In genomic region chr6:113719056-113719455, GRCh38 we compare ENCODE assay signal across 14 cellular contexts.
DNase-seq lines count a peak whose midpoint lies in the region; ATAC-seq, FAIRE-seq and TF ChIP-seq lines count a peak whose summit lies in the region.
"Had no signal": no experiment of that assay in that cellular context is flagged by ENCODE, and none has a peak within 500 bp of the region (broad histone marks: within the 10 kb centered on the region; RNA-seq: fewer than 3 reads in every experiment).

No MANE protein-coding gene starts in this region.

- H3K9me3 Mint-ChIP-seq in naive thymus-derived CD4-positive, alpha-beta T cell = no peaks in the 10 kb centered on the region
- H3K9me3 Mint-ChIP-seq: CD4-positive, alpha-beta memory T cell had no signal

- H3K36me3 Mint-ChIP-seq in naive thymus-derived CD4-positive, alpha-beta T cell = peaks cover 0 to 4% (median 0%) of the 10 kb centered on the region in 5 donors
- H3K36me3 Mint-ChIP-seq: activated naive CD8-positive, alpha-beta T cell; CD4-positive, alpha-beta memory T cell had no signal

- DNase-seq in Daoy (ENCODE audit: low read depth) (peak; percentile 25), MV-4-11 (lab: John Stamatoyannopoulos, UW) (peak; percentile 53), bronchial epithelial cell (ENCODE audit: low read depth) (peak; percentile 71), NCI-H146 (lab: John Stamatoyannopoulos, UW) (no peak)
- no peak for DNase-seq in naive thymus-derived CD4-positive, alpha-beta T cell
- DNase-seq in activated naive CD4-positive, alpha-beta T cell (lab: John Stamatoyannopoulos, UW) = no peak
- DNase-seq: CD4-positive, alpha-beta memory T cell; lower lobe of right lung; NCI-H187; NCI-H748 treated with DMSO at 0.1 percent for 48 hours; stomach had no signal

- intact Hi-C loops in naive thymus-derived CD4-positive, alpha-beta T cell (cut with micrococcal nuclease) = no loop called here

- no peaks in the 10 kb centered on the region for H3K4me1 ChIP-seq in naive thymus-derived CD4-positive, alpha-beta T cell (ENCODE audit: control insufficient read depth in 2 of 2, insufficient read depth in 2 of 2, low read length in 2 of 2)

- no peak overlapping the region for H3K27ac Mint-ChIP-seq in naive thymus-derived CD4-positive, alpha-beta T cell
- H3K27ac Mint-ChIP-seq: activated naive CD8-positive, alpha-beta T cell; CD4-positive, alpha-beta memory T cell had no signal

- no peak for FAIRE-seq in bronchial epithelial cell (lab: Jason Lieb, UNC)

- H3K4me3 ChIP-seq in bronchial epithelial cell (ENCODE audit: low read depth, low read length) = no peak overlapping the region
- no peak overlapping the region for H3K4me3 ChIP-seq in naive thymus-derived CD4-positive, alpha-beta T cell (ENCODE audit: low read length)
- H3K4me3 ChIP-seq: lower lobe of right lung, stomach had no signal

- no peaks in the 10 kb centered on the region for H3K27me3 ChIP-seq in bronchial epithelial cell (ENCODE audit: control insufficient read depth, insufficient read depth, low read length)
- no peaks in the 10 kb centered on the region for H3K27me3 ChIP-seq in naive thymus-derived CD4-positive, alpha-beta T cell (ENCODE audit: control insufficient read depth in 2 of 2, insufficient read depth in 2 of 2, low read length in 2 of 2)
- H3K27me3 ChIP-seq: stomach had no signal

- H3K27ac ChIP-seq in naive thymus-derived CD4-positive, alpha-beta T cell (ENCODE audit: low read depth, low read length) = no peak overlapping the region
- H3K27ac ChIP-seq: lower lobe of right lung, stomach had no signal

- H3K27me3 Mint-ChIP-seq in naive thymus-derived CD4-positive, alpha-beta T cell = peaks cover 0 to 23% (median 20%) of the 10 kb centered on the region in 5 donors

- no peaks in the 10 kb centered on the region for H3K4me1 Mint-ChIP-seq in naive thymus-derived CD4-positive, alpha-beta T cell
- H3K4me1 Mint-ChIP-seq: CD4-positive, alpha-beta memory T cell had no signal

- ATAC-seq in naive thymus-derived CD4-positive, alpha-beta T cell = peak; percentile 51
- ATAC-seq in GM18873 (IDR thresholded peaks at IDR 0.05; ENCODE audit: low FRiP score, unreplicated experiment) (no peak), HG03135 (IDR thresholded peaks at IDR 0.05; ENCODE audit: unreplicated experiment) (no peak)
- ATAC-seq: lower lobe of right lung had no signal

- POLR2A ChIA-PET in naive thymus-derived CD4-positive, alpha-beta T cell (lab: Charles Lee) = no interaction called here

- no peaks in the 10 kb centered on the region for H3K36me3 ChIP-seq in bronchial epithelial cell (ENCODE audit: control insufficient read depth, insufficient read depth, low read length)
- H3K36me3 ChIP-seq in naive thymus-derived CD4-positive, alpha-beta T cell (ENCODE audit: control insufficient read depth in 2 of 3, insufficient read depth in 3 of 3, low read length in 3 of 3) = no peaks in the 10 kb centered on the region
- H3K36me3 ChIP-seq: lower lobe of right lung, stomach had no signal

- CTCF ChIA-PET in naive thymus-derived CD4-positive, alpha-beta T cell (lab: Charles Lee) = no interaction called here

- H3K4me3 Mint-ChIP-seq in naive thymus-derived CD4-positive, alpha-beta T cell = no peak overlapping the region
- H3K4me3 Mint-ChIP-seq: activated naive CD8-positive, alpha-beta T cell; CD4-positive, alpha-beta memory T cell had no signal

- no peak for TF ChIP-seq CTCF in bronchial epithelial cell (IDR thresholded peaks at IDR 0.05; ENCODE audit: insufficient read depth, low read length, severe bottlenecking)

- H3K9me3 ChIP-seq in naive thymus-derived CD4-positive, alpha-beta T cell (ENCODE audit: control insufficient read depth in 2 of 3, low read length in 3 of 3) = no peaks in the 10 kb centered on the region
- H3K9me3 ChIP-seq: lower lobe of right lung, stomach had no signal

Comparison
In these comparisons a context has a peak if more than half of its experiments do, and no peak if none do; other contexts are left out.
1. DNase-seq: peak in Daoy (single experiment), MV-4-11 (single experiment) and bronchial epithelial cell (single experiment); none in naive thymus-derived CD4-positive, alpha-beta T cell (0 of 9), activated naive CD4-positive, alpha-beta T cell (0 of 4) and NCI-H146 (single experiment).